ENCODE assay signal across 22 cellular contexts in the genomic region with DNA sequence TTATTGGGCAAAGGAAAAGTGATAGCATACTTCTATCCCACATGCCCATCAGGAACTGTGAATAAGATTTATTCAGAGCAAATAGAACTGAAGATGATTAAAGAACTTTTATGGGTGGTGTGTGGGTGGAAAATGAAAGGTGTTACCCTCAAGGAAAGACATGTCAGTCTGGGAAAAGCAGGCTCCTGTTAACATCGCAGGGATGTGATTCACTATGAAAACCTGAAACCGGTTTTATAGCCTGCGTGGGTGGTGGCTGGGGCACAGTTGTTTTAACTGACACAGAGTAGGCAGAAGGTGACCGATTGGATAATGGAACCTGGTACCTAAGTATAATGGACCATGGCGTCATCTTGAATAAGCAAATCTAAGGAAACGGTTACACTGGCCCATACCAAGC.
A peak's percentile ranks its signal among the peaks of the same experiment; 100 is the strongest.
DNase-seq lines count a peak whose midpoint lies in the region; ATAC-seq, FAIRE-seq and TF ChIP-seq lines count a peak whose summit lies in the region.
"Had no signal": no experiment of that assay in that cellular context is flagged by ENCODE, and none has a peak within 500 bp of the region (broad histone marks: within the 10 kb centered on the region; RNA-seq: fewer than 3 reads in every experiment).

No MANE protein-coding gene starts in this region.

- H3K4me1 ChIP-seq in keratinocyte (ENCODE audit: control insufficient read depth, extremely low read depth, insufficient read depth, low read length): peaks cover 7% of the 10 kb centered on the region
- H3K4me1 ChIP-seq: uterus had no signal

- H3K36me3 ChIP-seq in keratinocyte (ENCODE audit: control insufficient read depth in 2 of 2, extremely low read depth in 1 of 2, insufficient read depth in 2 of 2, low read length in 2 of 2): no peaks in the 10 kb centered on the region
- H3K36me3 ChIP-seq: brain microvascular endothelial cell, uterus had no signal

- H4K20me1 ChIP-seq in keratinocyte (ENCODE audit: control insufficient read depth, extremely low read depth, insufficient read depth, low read length): no peaks in the 10 kb centered on the region

- H3K27ac ChIP-seq in RWPE1 (no peak overlapping the region), keratinocyte (ENCODE audit: control insufficient read depth, insufficient read depth, low read length) (no peak overlapping the region)
- H3K27ac ChIP-seq: brain microvascular endothelial cell, dorsolateral prefrontal cortex, uterus had no signal

- no peak overlapping the region for H3K27ac Mint-ChIP-seq in stimulated activated naive B cell treated with anti-CD40 and anti-IgM and Interleukin-4, amounts not matched to agents 10 μg/mL and 1 μg/mL and 100 μg/mL, for 72 hours
- H3K27ac Mint-ChIP-seq: stimulated activated naive CD8-positive, alpha-beta T cell treated with anti-CD3 and anti-CD28 coated beads, Interleukin-15, Interleukin-2, amounts not matched to agents 100 ng/mL and 50 ng/mL, for 24 hours; T-helper 17 cell had no signal

- dilution Hi-C loops in keratinocyte (cut with MboI; ENCODE audit: extremely low pct_ligation_motif_present, low sequenced_read_pairs): no loop called here

- H3K79me2 ChIP-seq in keratinocyte (ENCODE audit: control insufficient read depth, insufficient read depth, low read length): no peaks in the 10 kb centered on the region

- peaks cover 2 to 7% of the 10 kb centered on the region in 2 donors for H3K4me1 Mint-ChIP-seq in stimulated activated naive B cell treated with anti-CD40 and anti-IgM and Interleukin-4, amounts not matched to agents 10 μg/mL and 1 μg/mL and 100 μg/mL, for 72 hours
- H3K4me1 Mint-ChIP-seq: T-helper 17 cell had no signal

- no peaks in the 10 kb centered on the region for H3K9me1 ChIP-seq in keratinocyte (ENCODE audit: control insufficient read depth, extremely low read depth, insufficient read depth, low read length)

- no peak overlapping the region for H3K4me3 ChIP-seq in keratinocyte (ENCODE audit: control insufficient read depth in 2 of 3, extremely low read depth in 1 of 3, insufficient read depth in 2 of 3, low read depth in 1 of 3, low read length in 3 of 3)
- H3K4me3 ChIP-seq: dorsolateral prefrontal cortex, uterus had no signal

- no peak overlapping the region for H3K9ac ChIP-seq in keratinocyte (ENCODE audit: control insufficient read depth, extremely low read depth, insufficient read depth, low read length)

- CTCF ChIA-PET in RWPE1 (lab: Yijun Ruan, JAX): no interaction called here

- H3K4me3 Mint-ChIP-seq in stimulated activated naive B cell treated with anti-CD40 and anti-IgM and Interleukin-4, amounts not matched to agents 10 μg/mL and 1 μg/mL and 100 μg/mL, for 72 hours: no peak overlapping the region
- H3K4me3 Mint-ChIP-seq: stimulated activated naive CD8-positive, alpha-beta T cell treated with anti-CD3 and anti-CD28 coated beads, Interleukin-15, Interleukin-2, amounts not matched to agents 100 ng/mL and 50 ng/mL, for 24 hours; T-helper 17 cell had no signal

- DNase-seq in stimulated activated CD4-positive, alpha-beta T cell treated with anti-CD3 and anti-CD28 coated beads, TNF-alpha, amount 100 ng/mL, for 48 hours (ENCODE audit: low read depth in 3 of 3): peak in 2 of 3 donors; percentile 0 to 2
- DNase-seq in stimulated activated CD4-positive, alpha-beta T cell treated with anti-CD3 and anti-CD28 coated beads, Interleukin-1b, Interleukin-23, amount 100 ng/mL, for 48 hours: no peak
- peak; percentile 56 for DNase-seq in RWPE1 (ENCODE audit: low spot score)
- no peak for DNase-seq in keratinocyte (ENCODE audit: low read depth, low spot score)
- DNase-seq in COLO668 (lab: John Stamatoyannopoulos, UW; ENCODE audit: unreplicated experiment): no peak
- no peak for DNase-seq in stimulated activated naive B cell treated with anti-CD40 and anti-IgM and Interleukin-4, amounts not matched to agents 10 μg/mL and 1 μg/mL and 100 μg/mL, for 72 hours
- DNase-seq in activated effector memory CD4-positive, alpha-beta T cell treated with Interleukin-2 at 50 U/mL for 16 hours: no peak
- no peak for DNase-seq in activated T-cell treated with anti-CD3 and anti-CD28 coated beads for 4 hours
- DNase-seq: activated CD8-positive, alpha-beta memory T cell treated with anti-CD3 and anti-CD28 coated beads, Interleukin-2, amount 50 U/mL, for 48 hours; activated naive CD4-positive, alpha-beta T cell treated with anti-CD3 and anti-CD28 coated beads, Interleukin-2, amount 50 U/mL, for 16 hours; brain microvascular endothelial cell; COR-L47; dorsolateral prefrontal cortex; GDM1; Kasumi-1; NCI-H1436 treated with DMSO at 0.1 percent for 48 hours; occipital lobe; SHP77; T-helper 17 cell; uterus had no signal

- POLR2A ChIA-PET in RWPE1 (lab: Yijun Ruan, JAX; ENCODE audit: low non-redundant PET): no interaction called here

- no peak for ATAC-seq in stimulated activated naive B cell treated with anti-CD40 and anti-IgM and Interleukin-4, amounts not matched to agents 10 μg/mL and 1 μg/mL and 100 μg/mL, for 72 hours (replicated peaks)
- ATAC-seq: T-helper 17 cell had no signal

- peak overlapping the region; percentile 12 for H3K4me2 ChIP-seq in keratinocyte (ENCODE audit: control insufficient read depth, extremely low read depth, insufficient read depth, low read depth, low read length)

- no peak overlapping the region for H2AFZ ChIP-seq in keratinocyte (ENCODE audit: control insufficient read depth, low read length)

- peak; percentile 57 for FAIRE-seq in keratinocyte (lab: Jason Lieb, UNC)
- FAIRE-seq: GM12891 had no signal

- TF ChIP-seq CTCF in RWPE1 (conservative IDR thresholded peaks at IDR 0.05; ENCODE audit: low read depth): no peak
- no peak for TF ChIP-seq CTCF in keratinocyte (optimal IDR thresholded peaks at IDR 0.05 in 1 of 3, IDR thresholded peaks at IDR 0.05 in 1 of 3, conservative IDR thresholded peaks at IDR 0.05 in 1 of 3; ENCODE audit: extremely low read depth in 1 of 3, insufficient read depth in 2 of 3, low read length in 3 of 3)

- H3K27me3 ChIP-seq in keratinocyte (ENCODE audit: control insufficient read depth, extremely low read depth, insufficient read depth, low read length): no peaks in the 10 kb centered on the region
- H3K27me3 ChIP-seq: brain microvascular endothelial cell had no signal

- no peaks in the 10 kb centered on the region for H3K9me3 ChIP-seq in keratinocyte (ENCODE audit: control insufficient read depth, low read depth, low read length)
- H3K9me3 ChIP-seq: uterus had no signal

- H3K27me3 Mint-ChIP-seq in stimulated activated naive B cell treated with anti-CD40 and anti-IgM and Interleukin-4, amounts not matched to agents 10 μg/mL and 1 μg/mL and 100 μg/mL, for 72 hours: peaks cover 0 to 12% of the 10 kb centered on the region in 2 donors
- H3K27me3 Mint-ChIP-seq: stimulated activated naive CD8-positive, alpha-beta T cell treated with anti-CD3 and anti-CD28 coated beads, Interleukin-15, Interleukin-2, amounts not matched to agents 100 ng/mL and 50 ng/mL, for 24 hours had no signal

- H3K36me3 Mint-ChIP-seq in stimulated activated naive B cell treated with anti-CD40 and anti-IgM and Interleukin-4, amounts not matched to agents 10 μg/mL and 1 μg/mL and 100 μg/mL, for 72 hours: peaks cover 0 to 1% of the 10 kb centered on the region in 2 donors

- H3K9me3 Mint-ChIP-seq in stimulated activated naive B cell treated with anti-CD40 and anti-IgM and Interleukin-4, amounts not matched to agents 10 μg/mL and 1 μg/mL and 100 μg/mL, for 72 hours: peaks cover 0 to 6% of the 10 kb centered on the region in 2 donors
- H3K9me3 Mint-ChIP-seq: stimulated activated naive CD8-positive, alpha-beta T cell treated with anti-CD3 and anti-CD28 coated beads, Interleukin-15, Interleukin-2, amounts not matched to agents 100 ng/mL and 50 ng/mL, for 24 hours had no signal

Comparison
In these comparisons a context has a peak if more than half of its experiments do, and no peak if none do; other contexts are left out.
1. DNase-seq: peak in stimulated activated CD4-positive, alpha-beta T cell treated with anti-CD3 and anti-CD28 coated beads, TNF-alpha, amount 100 ng/mL, for 48 hours (2 of 3) and RWPE1 (single experiment); none in stimulated activated CD4-positive, alpha-beta T cell treated with anti-CD3 and anti-CD28 coated beads, Interleukin-1b, Interleukin-23, amount 100 ng/mL, for 48 hours (single experiment), keratinocyte (single experiment), COLO668 (single experiment), stimulated activated naive B cell treated with anti-CD40 and anti-IgM and Interleukin-4, amounts not matched to agents 10 μg/mL and 1 μg/mL and 100 μg/mL, for 72 hours (single experiment), activated effector memory CD4-positive, alpha-beta T cell treated with Interleukin-2 at 50 U/mL for 16 hours (single experiment) and activated T-cell treated with anti-CD3 and anti-CD28 coated beads for 4 hours (single experiment).